ENCODE assay signal across 24 cellular contexts in genomic region chr19:42098781-42099180, GRCh38. TPM values are rescaled to one million over a fixed set of nuclear protein-coding genes. Genes with fewer than 3 reads are reported as not detected.
A peak's percentile ranks its signal among the peaks of the same experiment; 100 is the strongest.
DNase-seq lines count a peak whose midpoint lies in the region; ATAC-seq and TF ChIP-seq lines count a peak whose summit lies in the region.
"Had no signal": no experiment of that assay in that cellular context is flagged by ENCODE, and none has a peak within 500 bp of the region (broad histone marks: within the 10 kb centered on the region; RNA-seq: fewer than 3 reads in every experiment).

No MANE protein-coding gene starts in this region.

- 46% methylated on average over 6 of the region's 6 CpGs for WGBS in prostate gland
- WGBS in aorta, 2 donors = 82 to 86% methylated on average over 6 of the region's 6 CpGs

- H3K36me3 Mint-ChIP-seq in activated CD4-positive, alpha-beta T cell treated with anti-CD3 and anti-CD28 coated beads, Interleukin-2, amount 10 ng/mL, durations not matched to agents 24 days and 14 days (ENCODE audit: low read depth) = peaks cover 57% of the 10 kb centered on the region
- peaks cover 12% of the 10 kb centered on the region for H3K36me3 Mint-ChIP-seq in T-helper 2 cell treated with Interferon-gamma antibody and Interleukin-4, amounts not matched to agents 5 μg/mL and 100 μg/mL, for 36 hours (ENCODE audit: low read depth)

- H3K4me1 ChIP-seq in prostate gland (replicated peaks) (peaks cover 7% of the 10 kb centered on the region), aorta (ENCODE audit: control insufficient read depth in 1 of 2, insufficient read depth in 2 of 2, low read length in 2 of 2) (no peaks in the 10 kb centered on the region)

- TF ChIP-seq POLR2A in prostate gland (IDR thresholded peaks at IDR 0.05) = no peak

- H3K27ac Mint-ChIP-seq in activated CD4-positive, alpha-beta T cell treated with anti-CD3 and anti-CD28 coated beads, Interleukin-2, amount 10 ng/mL, durations not matched to agents 24 days and 14 days = peak overlapping the region; percentile 25
- H3K27ac Mint-ChIP-seq in T-helper 2 cell treated with Interferon-gamma antibody and Interleukin-4, amounts not matched to agents 5 μg/mL and 100 μg/mL, for 36 hours = no peak overlapping the region
- H3K27ac Mint-ChIP-seq: HFFc6 had no signal

- no peak for TF ChIP-seq CTCF in prostate gland (IDR thresholded peaks at IDR 0.05)

- no peaks in the 10 kb centered on the region for H3K9me3 Mint-ChIP-seq in activated CD4-positive, alpha-beta T cell treated with anti-CD3 and anti-CD28 coated beads, Interleukin-2, amount 10 ng/mL, durations not matched to agents 24 days and 14 days
- H3K9me3 Mint-ChIP-seq in T-helper 2 cell treated with Interferon-gamma antibody and Interleukin-4, amounts not matched to agents 5 μg/mL and 100 μg/mL, for 36 hours = no peaks in the 10 kb centered on the region
- H3K9me3 Mint-ChIP-seq: H9, HFFc6 had no signal

- H3K27me3 Mint-ChIP-seq in activated CD4-positive, alpha-beta T cell treated with anti-CD3 and anti-CD28 coated beads, Interleukin-2, amount 10 ng/mL, durations not matched to agents 24 days and 14 days = no peaks in the 10 kb centered on the region
- no peaks in the 10 kb centered on the region for H3K27me3 Mint-ChIP-seq in T-helper 2 cell treated with Interferon-gamma antibody and Interleukin-4, amounts not matched to agents 5 μg/mL and 100 μg/mL, for 36 hours (ENCODE audit: low read depth)

- H3K27ac ChIP-seq in prostate gland (peak overlapping the region; percentile 71 to 81), aorta (ENCODE audit: low read depth in 1 of 2, low read length in 2 of 2) (no peak overlapping the region)
- H3K27ac ChIP-seq: 22Rv1, SJSA1 had no signal

- intact Hi-C loops in activated CD4-positive, alpha-beta T cell treated with anti-CD3 and anti-CD28 coated beads, Interleukin-2, amount 10 ng/mL, durations not matched to agents 24 days and 14 days (cut with micrococcal nuclease) = no loop called here
- intact Hi-C loops in prostate gland (cut with DNase I) = no loop called here
- intact Hi-C loops in aorta (cut with DNase I) = no loop called here

- H3K9me3 ChIP-seq in prostate gland (no peaks in the 10 kb centered on the region), aorta (ENCODE audit: control insufficient read depth, low read length) (no peaks in the 10 kb centered on the region)

- no peak overlapping the region for H3K4me3 Mint-ChIP-seq in activated CD4-positive, alpha-beta T cell treated with anti-CD3 and anti-CD28 coated beads, Interleukin-2, amount 10 ng/mL, durations not matched to agents 24 days and 14 days
- H3K4me3 Mint-ChIP-seq in T-helper 2 cell treated with Interferon-gamma antibody and Interleukin-4, amounts not matched to agents 5 μg/mL and 100 μg/mL, for 36 hours = no peak overlapping the region
- H3K4me3 Mint-ChIP-seq: H9, HFFc6 had no signal

- no peak for ATAC-seq in aorta (ENCODE audit: low FRiP score)
- ATAC-seq: GM12878, K562 had no signal

- H3K27me3 ChIP-seq in prostate gland (replicated peaks; ENCODE audit: insufficient read depth) (no peaks in the 10 kb centered on the region), aorta (ENCODE audit: control insufficient read depth in 1 of 2, insufficient read depth in 2 of 2, low read length in 1 of 2) (no peaks in the 10 kb centered on the region)
- H3K27me3 ChIP-seq: SJSA1 had no signal

- H3K4me3 ChIP-seq in prostate gland = no peak overlapping the region
- no peak overlapping the region for H3K4me3 ChIP-seq in aorta (ENCODE audit: low read length in 2 of 2)
- H3K4me3 ChIP-seq: GM12878, K562, SJSA1 had no signal

- H3K36me3 ChIP-seq in prostate gland (no peaks in the 10 kb centered on the region), aorta (ENCODE audit: control insufficient read depth in 1 of 2, insufficient read depth in 2 of 2, low read length in 1 of 2) (no peaks in the 10 kb centered on the region)
- H3K36me3 ChIP-seq: SJSA1 had no signal

- H3K4me1 Mint-ChIP-seq in activated CD4-positive, alpha-beta T cell treated with anti-CD3 and anti-CD28 coated beads, Interleukin-2, amount 10 ng/mL, durations not matched to agents 24 days and 14 days = peaks cover 2% of the 10 kb centered on the region
- H3K4me1 Mint-ChIP-seq in T-helper 2 cell treated with Interferon-gamma antibody and Interleukin-4, amounts not matched to agents 5 μg/mL and 100 μg/mL, for 36 hours (ENCODE audit: low read depth) = no peaks in the 10 kb centered on the region

- DNase-seq in activated CD4-positive, alpha-beta T cell treated with anti-CD3 and anti-CD28 coated beads, Interleukin-2, amount 10 ng/mL, durations not matched to agents 24 days and 14 days = no peak
- no peak for DNase-seq in activated CD4-positive, alpha-beta T cell treated with anti-CD3 and anti-CD28 coated beads for 4 hours
- peak; percentile 13 for DNase-seq in NCI-H2196 treated with DMSO at 0.1 percent for 48 hours (lab: John Stamatoyannopoulos, UW; ENCODE audit: unreplicated experiment)
- DNase-seq in cerebellum (ENCODE audit: low spot score) = peak; percentile 62
- DNase-seq in prostate gland (ENCODE audit: low spot score) = peak; percentile 80
- no peak for DNase-seq in T-helper 2 cell treated with Interferon-gamma antibody and Interleukin-4, amounts not matched to agents 5 μg/mL and 100 μg/mL, for 36 hours (ENCODE audit: low spot score)
- DNase-seq in aorta = no peak
- DNase-seq in HuH-7 (ENCODE audit: low spot score) = no peak
- DNase-seq: AML-193, DMS79, H9, HFFc6, NCI-H1092, NCI-H1436, NCI-H187 treated with DMSO at 0.1 percent for 48 hours, NCI-H2107, NCI-H226, NCI-H510A treated with DMSO at 0.1 percent for 48 hours, NCI-H774, OCI-M1 had no signal

RNA-seq across cellular contexts. Expression of gene ZNF574, which starts 22.8 kb away (rescaled TPM):
- 16.7 and 18.5 TPM in 2 replicates for total RNA-seq in activated CD4-positive, alpha-beta T cell treated with anti-CD3 and anti-CD28 coated beads, Interleukin-2, amount 10 ng/mL, durations not matched to agents 24 days and 14 days
- 12.4 TPM for total RNA-seq in cerebellum
- 10 to 100 TPM; 24.4 to 44.1 TPM for total RNA-seq in prostate gland
- total RNA-seq in aorta = 10 to 100 TPM in 1 of 2 donors, 1 to 10 TPM in 1; 9.0 to 10.3 TPM
- polyA plus RNA-seq in aorta = 1 to 10 TPM; 2.4 to 6.8 TPM

RNA-seq across cellular contexts. Expression of gene GRIK5, which starts 28.8 kb away (rescaled TPM):
- total RNA-seq in activated CD4-positive, alpha-beta T cell treated with anti-CD3 and anti-CD28 coated beads, Interleukin-2, amount 10 ng/mL, durations not matched to agents 24 days and 14 days = 3.9 and 4.9 TPM in 2 replicates
- total RNA-seq in cerebellum (19.6 TPM), prostate gland (10 to 100 TPM in 1 of 2 donors, 1 to 10 TPM in 1; 1.3 to 25.2 TPM), aorta (10 to 100 TPM; 20.8 to 24.5 TPM)
- polyA plus RNA-seq in aorta = 10 to 100 TPM in 1 of 2 donors, 1 to 10 TPM in 1; 3.5 to 39.0 TPM
- total RNA-seq: SJSA1 had no signal

RNA-seq across cellular contexts. Expression of gene POU2F2, which starts 33.5 kb away (rescaled TPM):
- 71.5 and 72.0 TPM in 2 replicates for total RNA-seq in activated CD4-positive, alpha-beta T cell treated with anti-CD3 and anti-CD28 coated beads, Interleukin-2, amount 10 ng/mL, durations not matched to agents 24 days and 14 days
- total RNA-seq in cerebellum (3.7 TPM), prostate gland (10 to 100 TPM in 1 of 2 donors, 1 to 10 TPM in 1; 3.4 to 17.4 TPM), aorta (1 to 10 TPM; 2.7 to 9.0 TPM)
- 1 to 10 TPM; 2.3 to 5.9 TPM for polyA plus RNA-seq in aorta

Comparison
In these comparisons a context has a peak if more than half of its experiments do, and no peak if none do; other contexts are left out.
1. DNase-seq: peak in NCI-H2196 treated with DMSO at 0.1 percent for 48 hours (single experiment), cerebellum (single experiment) and prostate gland (single experiment); none in activated CD4-positive, alpha-beta T cell treated with anti-CD3 and anti-CD28 coated beads, Interleukin-2, amount 10 ng/mL, durations not matched to agents 24 days and 14 days (single experiment), activated CD4-positive, alpha-beta T cell treated with anti-CD3 and anti-CD28 coated beads for 4 hours (0 of 2), T-helper 2 cell treated with Interferon-gamma antibody and Interleukin-4, amounts not matched to agents 5 μg/mL and 100 μg/mL, for 36 hours (single experiment), aorta (0 of 2) and HuH-7 (single experiment).
2. H3K27ac ChIP-seq: peak in prostate gland (2 of 2); none in aorta (0 of 2).